12 cellular contexts compared by ENCODE assay signal in genomic region chr17:40605301-40605700, GRCh38. TPM values are rescaled to one million over a fixed set of nuclear protein-coding genes. Genes with fewer than 3 reads are reported as not detected.
DNase-seq lines count a peak whose midpoint lies in the region; ATAC-seq lines count a peak whose summit lies in the region.
"Had no signal": no experiment of that assay in that cellular context is flagged by ENCODE, and none has a peak within 500 bp of the region (broad histone marks: within the 10 kb centered on the region; RNA-seq: fewer than 3 reads in every experiment).

No MANE protein-coding gene starts in this region.

- H3K4me3 ChIP-seq in CD4-positive, alpha-beta memory T cell (ENCODE audit: low read length in 2 of 2) = peak overlapping the region in 1 of 2 donors; percentile 10
- no peak overlapping the region for H3K4me3 ChIP-seq in mesendoderm (ENCODE audit: low read length)
- H3K4me3 ChIP-seq: Peyer's patch, right atrium auricular region had no signal

- peak; percentile 60 to 80 (median 65) for DNase-seq in CD4-positive, alpha-beta memory T cell
- peak; percentile 78 for DNase-seq in activated CD8-positive, alpha-beta T cell treated with anti-CD3 and anti-CD28 coated beads, Interleukin-2, amount 10 ng/mL, durations not matched to agents 7 days and 5 days
- DNase-seq in activated naive CD8-positive, alpha-beta T cell treated with anti-CD3 and anti-CD28 coated beads for 36 hours = peak; percentile 69
- peak; percentile 73 for DNase-seq in stimulated activated CD4-positive, alpha-beta T cell treated with anti-CD3 and anti-CD28 coated beads, Interleukin-2, amount 100 ng/mL, for 4 hours (ENCODE audit: low read depth)
- no peak for DNase-seq in mesendoderm
- DNase-seq in NCI-H748 (lab: John Stamatoyannopoulos, UW; ENCODE audit: unreplicated experiment) = no peak
- DNase-seq in NCI-H446 treated with DMSO at 0.1 percent for 48 hours (lab: John Stamatoyannopoulos, UW) = no peak
- DNase-seq: brain microvascular endothelial cell, DND-41, Peyer's patch had no signal

- H2AK5ac ChIP-seq in mesendoderm (ENCODE audit: low read length) = no peak overlapping the region

- no peaks in the 10 kb centered on the region for H3K9me3 ChIP-seq in CD4-positive, alpha-beta memory T cell (ENCODE audit: control insufficient read depth in 1 of 2, low read length in 2 of 2)
- H3K9me3 ChIP-seq: Peyer's patch, right atrium auricular region had no signal

- peak overlapping the region; percentile 97 for H3K27ac ChIP-seq in CD4-positive, alpha-beta memory T cell (ENCODE audit: low read depth, low read length)
- H3K27ac ChIP-seq in mesendoderm (ENCODE audit: low read depth, low read length) = no peak overlapping the region
- H3K27ac ChIP-seq: brain microvascular endothelial cell, right atrium auricular region had no signal

- H3K27me3 ChIP-seq in CD4-positive, alpha-beta memory T cell (ENCODE audit: insufficient read depth, low read length) = no peaks in the 10 kb centered on the region
- H3K27me3 ChIP-seq in mesendoderm (ENCODE audit: insufficient read depth, low read length, poor library complexity) = no peaks in the 10 kb centered on the region
- H3K27me3 ChIP-seq: brain microvascular endothelial cell, Peyer's patch, right atrium auricular region had no signal

- intact Hi-C loops in CD4-positive, alpha-beta memory T cell (cut with micrococcal nuclease) = no loop called here

- no peak overlapping the region for H3K4ac ChIP-seq in mesendoderm (ENCODE audit: low read depth, low read length)

- no peak overlapping the region for H4K5ac ChIP-seq in mesendoderm (ENCODE audit: low read length)

- H3K18ac ChIP-seq in mesendoderm (ENCODE audit: low read length) = no peak overlapping the region

- no peak overlapping the region for H2BK5ac ChIP-seq in mesendoderm (ENCODE audit: low read length)

- POLR2A ChIA-PET in CD4-positive, alpha-beta memory T cell (lab: Charles Lee; ENCODE audit: partially characterized antibody) = interaction anchor here (0.6 to 22.3 kb wide), 12 partner anchors 12 to 164 kb away, joined by 3 to 1226 read pairs (median 8); partner anchors contain the start of genes CCR7 and SMARCE1
- POLR2A ChIA-PET in activated CD8-positive, alpha-beta T cell treated with anti-CD3 and anti-CD28 coated beads, Interleukin-2, amount 10 ng/mL, durations not matched to agents 7 days and 5 days (lab: Charles Lee) = interaction anchor here (1.2 to 19.7 kb wide), 5 partner anchors 9 to 49 kb away, joined by 3 to 454 read pairs (median 9); partner anchors contain the start of gene CCR7

- no peaks in the 10 kb centered on the region for H3K27me3 Mint-ChIP-seq in CD4-positive, alpha-beta memory T cell
- no peaks in the 10 kb centered on the region for H3K27me3 Mint-ChIP-seq in activated CD8-positive, alpha-beta T cell treated with anti-CD3 and anti-CD28 coated beads, Interleukin-2, amount 10 ng/mL, durations not matched to agents 7 days and 5 days (ENCODE audit: low read depth)
- H3K27me3 Mint-ChIP-seq in activated naive CD8-positive, alpha-beta T cell treated with anti-CD3 and anti-CD28 coated beads for 36 hours = no peaks in the 10 kb centered on the region

- H2BK15ac ChIP-seq in mesendoderm (replicated peaks; ENCODE audit: low read depth) = no peak overlapping the region

- H3K27ac Mint-ChIP-seq in CD4-positive, alpha-beta memory T cell = peak overlapping the region; percentile 94 to 100 (median 99)
- H3K27ac Mint-ChIP-seq in activated CD8-positive, alpha-beta T cell treated with anti-CD3 and anti-CD28 coated beads, Interleukin-2, amount 10 ng/mL, durations not matched to agents 7 days and 5 days = peak overlapping the region; percentile 96
- peak overlapping the region; percentile 95 for H3K27ac Mint-ChIP-seq in activated naive CD8-positive, alpha-beta T cell treated with anti-CD3 and anti-CD28 coated beads for 36 hours

- H4K8ac ChIP-seq in mesendoderm (ENCODE audit: low read depth, low read length) = no peak overlapping the region

- H3K79me1 ChIP-seq in mesendoderm (ENCODE audit: low read length) = no peaks in the 10 kb centered on the region

- no peaks in the 10 kb centered on the region for H3K36me3 Mint-ChIP-seq in CD4-positive, alpha-beta memory T cell
- peaks cover 6% of the 10 kb centered on the region for H3K36me3 Mint-ChIP-seq in activated CD8-positive, alpha-beta T cell treated with anti-CD3 and anti-CD28 coated beads, Interleukin-2, amount 10 ng/mL, durations not matched to agents 7 days and 5 days (ENCODE audit: low read depth)
- peaks cover 16% of the 10 kb centered on the region for H3K36me3 Mint-ChIP-seq in activated naive CD8-positive, alpha-beta T cell treated with anti-CD3 and anti-CD28 coated beads for 36 hours

- no peaks in the 10 kb centered on the region for H3K9me3 Mint-ChIP-seq in CD4-positive, alpha-beta memory T cell
- no peaks in the 10 kb centered on the region for H3K9me3 Mint-ChIP-seq in activated CD8-positive, alpha-beta T cell treated with anti-CD3 and anti-CD28 coated beads, Interleukin-2, amount 10 ng/mL, durations not matched to agents 7 days and 5 days (ENCODE audit: insufficient read depth)
- H3K9me3 Mint-ChIP-seq in activated naive CD8-positive, alpha-beta T cell treated with anti-CD3 and anti-CD28 coated beads for 36 hours = peaks cover 2% of the 10 kb centered on the region

- H3K4me3 Mint-ChIP-seq in CD4-positive, alpha-beta memory T cell = peak overlapping the region in 7 of 8 donors; percentile 23 to 85 (median 69)
- H3K4me3 Mint-ChIP-seq in activated CD8-positive, alpha-beta T cell treated with anti-CD3 and anti-CD28 coated beads, Interleukin-2, amount 10 ng/mL, durations not matched to agents 7 days and 5 days = peak overlapping the region; percentile 68
- peak overlapping the region; percentile 54 for H3K4me3 Mint-ChIP-seq in activated naive CD8-positive, alpha-beta T cell treated with anti-CD3 and anti-CD28 coated beads for 36 hours

- peaks cover 100% of the 10 kb centered on the region for H3K4me1 ChIP-seq in CD4-positive, alpha-beta memory T cell (ENCODE audit: insufficient read depth, low read length)
- no peaks in the 10 kb centered on the region for H3K4me1 ChIP-seq in mesendoderm (ENCODE audit: control insufficient read depth, low read depth, low read length)
- H3K4me1 ChIP-seq: Peyer's patch, right atrium auricular region had no signal

- no peak overlapping the region for H2BK120ac ChIP-seq in mesendoderm (ENCODE audit: low read depth, low read length)

- WGBS in mesendoderm (ENCODE audit: extremely low coverage, insufficient coverage, low lambda C conversion rate) = no CpG with 5 or more reads among the region's 6 CpGs

- H3K9ac ChIP-seq in mesendoderm (ENCODE audit: low read length) = no peak overlapping the region

- H3K36me3 ChIP-seq in CD4-positive, alpha-beta memory T cell (ENCODE audit: insufficient read depth, low read length) = no peaks in the 10 kb centered on the region
- no peaks in the 10 kb centered on the region for H3K36me3 ChIP-seq in mesendoderm (ENCODE audit: control insufficient read depth, insufficient read depth, low read length)
- H3K36me3 ChIP-seq: brain microvascular endothelial cell, Peyer's patch, right atrium auricular region had no signal

- no peaks in the 10 kb centered on the region for H3K79me2 ChIP-seq in mesendoderm (ENCODE audit: control insufficient read depth, insufficient read depth, low read length)

- peak; percentile 43 for ATAC-seq in activated CD8-positive, alpha-beta T cell treated with anti-CD3 and anti-CD28 coated beads, Interleukin-2, amount 10 ng/mL, durations not matched to agents 7 days and 5 days
- no peak for ATAC-seq in HG02798 (IDR thresholded peaks at IDR 0.05; ENCODE audit: poor library complexity, unreplicated experiment)

- CTCF ChIA-PET in CD4-positive, alpha-beta memory T cell (lab: Charles Lee; ENCODE audit: partially characterized antibody) = interaction anchor here (0.9 to 6.8 kb wide), 5 partner anchors 10 to 71 kb away, joined by 4 to 61 read pairs (median 15); partner anchors contain the start of gene CCR7
- CTCF ChIA-PET in activated CD8-positive, alpha-beta T cell treated with anti-CD3 and anti-CD28 coated beads, Interleukin-2, amount 10 ng/mL, durations not matched to agents 7 days and 5 days (lab: Charles Lee) = interaction anchor here (1.5 to 4.2 kb wide), 7 partner anchors 9 to 57 kb away, joined by 3 to 92 read pairs (median 12); partner anchors contain the start of gene CCR7

- peaks cover 67 to 100% (median 87%) of the 10 kb centered on the region in 4 donors for H3K4me1 Mint-ChIP-seq in CD4-positive, alpha-beta memory T cell
- H3K4me1 Mint-ChIP-seq in activated CD8-positive, alpha-beta T cell treated with anti-CD3 and anti-CD28 coated beads, Interleukin-2, amount 10 ng/mL, durations not matched to agents 7 days and 5 days (ENCODE audit: low read depth) = peaks cover 100% of the 10 kb centered on the region
- H3K4me1 Mint-ChIP-seq in activated naive CD8-positive, alpha-beta T cell treated with anti-CD3 and anti-CD28 coated beads for 36 hours = peaks cover 96% of the 10 kb centered on the region

- H3K4me2 ChIP-seq in mesendoderm (ENCODE audit: low read length) = no peak overlapping the region

- no peak overlapping the region for H3K23ac ChIP-seq in mesendoderm (ENCODE audit: low read length)

- no peak overlapping the region for H3K56ac ChIP-seq in mesendoderm (ENCODE audit: low read length)

RNA-seq across cellular contexts. Expression of gene CCR7, which starts 40.0 kb away (rescaled TPM):
- total RNA-seq in CD4-positive, alpha-beta memory T cell = 100 to 1,000 TPM; 268 to 269 TPM
- polyA plus RNA-seq in CD4-positive, alpha-beta memory T cell = 100 to 1,000 TPM; 436 to 502 TPM
- total RNA-seq in activated CD8-positive, alpha-beta T cell treated with anti-CD3 and anti-CD28 coated beads, Interleukin-2, amount 10 ng/mL, durations not matched to agents 7 days and 5 days = 100 to 1,000 TPM; 171 to 173 TPM
- 100 to 1,000 TPM; 260 to 274 TPM for total RNA-seq in activated naive CD8-positive, alpha-beta T cell treated with anti-CD3 and anti-CD28 coated beads for 36 hours
- polyA plus RNA-seq in mesendoderm (2013, experiment 1 of 2) = 3.8 TPM
- polyA plus RNA-seq in mesendoderm (2013, experiment 2 of 2) = 3.8 TPM

RNA-seq across cellular contexts. Expression of gene SMARCE1, which starts 42.3 kb away (rescaled TPM):
- total RNA-seq in CD4-positive, alpha-beta memory T cell = 10 to 100 TPM; 87.6 to 91.0 TPM
- polyA plus RNA-seq in CD4-positive, alpha-beta memory T cell = 100 to 1,000 TPM; 148 to 197 TPM
- 100 to 1,000 TPM; 104 to 110 TPM for total RNA-seq in activated CD8-positive, alpha-beta T cell treated with anti-CD3 and anti-CD28 coated beads, Interleukin-2, amount 10 ng/mL, durations not matched to agents 7 days and 5 days
- total RNA-seq in activated naive CD8-positive, alpha-beta T cell treated with anti-CD3 and anti-CD28 coated beads for 36 hours = 100 to 1,000 TPM; 107 to 118 TPM
- polyA plus RNA-seq in mesendoderm (2013, experiment 1 of 2) = 143 TPM
- 146 TPM for polyA plus RNA-seq in mesendoderm (2013, experiment 2 of 2)

RNA-seq across cellular contexts. Expression of gene KRT222, which starts 59.7 kb away (rescaled TPM):
- total RNA-seq in CD4-positive, alpha-beta memory T cell = not detected
- not detected for polyA plus RNA-seq in CD4-positive, alpha-beta memory T cell
- not detected for total RNA-seq in activated CD8-positive, alpha-beta T cell treated with anti-CD3 and anti-CD28 coated beads, Interleukin-2, amount 10 ng/mL, durations not matched to agents 7 days and 5 days
- total RNA-seq in activated naive CD8-positive, alpha-beta T cell treated with anti-CD3 and anti-CD28 coated beads for 36 hours = under 1 TPM in 1 of 2 experiments, not detected in 1; 0.22 TPM
- polyA plus RNA-seq in mesendoderm (2013, experiment 1 of 2) = 0.48 TPM
- polyA plus RNA-seq in mesendoderm (2013, experiment 2 of 2) = 0.50 TPM

Comparison
In these comparisons a context has a peak if more than half of its experiments do, and no peak if none do; other contexts are left out.
1. DNase-seq: peak in CD4-positive, alpha-beta memory T cell (5 of 5), activated CD8-positive, alpha-beta T cell treated with anti-CD3 and anti-CD28 coated beads, Interleukin-2, amount 10 ng/mL, durations not matched to agents 7 days and 5 days (single experiment), activated naive CD8-positive, alpha-beta T cell treated with anti-CD3 and anti-CD28 coated beads for 36 hours (single experiment) and stimulated activated CD4-positive, alpha-beta T cell treated with anti-CD3 and anti-CD28 coated beads, Interleukin-2, amount 100 ng/mL, for 4 hours (single experiment); none in mesendoderm (single experiment), NCI-H748 (single experiment) and NCI-H446 treated with DMSO at 0.1 percent for 48 hours (single experiment).
2. Peak in every context shown above with its lines, with median percentiles within 50 percentile points of each other: H3K27ac Mint-ChIP-seq and H3K4me3 Mint-ChIP-seq.